Comparison of ENCODE assay signal across 1 cellular context in the genomic region with DNA sequence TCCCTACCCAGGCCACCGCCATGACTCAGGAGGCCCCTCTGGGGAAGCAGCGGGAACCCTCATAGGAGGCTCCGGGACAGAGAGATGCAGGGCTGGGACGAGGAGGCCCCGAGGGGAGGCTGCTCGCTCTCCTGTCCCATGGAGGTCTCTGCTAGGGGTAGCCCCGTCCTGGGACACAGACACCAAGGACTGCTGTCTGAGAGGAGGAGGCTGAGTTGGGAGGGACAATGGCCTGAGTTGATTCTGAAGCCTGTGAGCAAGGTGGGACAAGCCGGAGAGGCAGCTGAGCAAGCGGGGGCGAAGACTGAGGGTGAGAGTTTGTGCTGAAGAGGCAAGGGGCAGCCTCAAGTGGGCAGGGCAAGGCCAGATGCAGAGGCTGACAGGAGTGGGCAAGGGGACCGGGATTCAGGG.
TF ChIP-seq lines count a peak whose summit lies in the region.

No MANE protein-coding gene starts in this region.

TF ChIP-seq in H1, 55 proteins besides CTCF, POLR2A, EP300 and RAD21:
- TF ChIP-seq SIX5 (IDR thresholded peaks at IDR 0.05; ENCODE audit: low read depth, low read length) (no peak), TBP (IDR thresholded peaks at IDR 0.05; ENCODE audit: low read depth, low read length) (no peak)
